In the genomic region with DNA sequence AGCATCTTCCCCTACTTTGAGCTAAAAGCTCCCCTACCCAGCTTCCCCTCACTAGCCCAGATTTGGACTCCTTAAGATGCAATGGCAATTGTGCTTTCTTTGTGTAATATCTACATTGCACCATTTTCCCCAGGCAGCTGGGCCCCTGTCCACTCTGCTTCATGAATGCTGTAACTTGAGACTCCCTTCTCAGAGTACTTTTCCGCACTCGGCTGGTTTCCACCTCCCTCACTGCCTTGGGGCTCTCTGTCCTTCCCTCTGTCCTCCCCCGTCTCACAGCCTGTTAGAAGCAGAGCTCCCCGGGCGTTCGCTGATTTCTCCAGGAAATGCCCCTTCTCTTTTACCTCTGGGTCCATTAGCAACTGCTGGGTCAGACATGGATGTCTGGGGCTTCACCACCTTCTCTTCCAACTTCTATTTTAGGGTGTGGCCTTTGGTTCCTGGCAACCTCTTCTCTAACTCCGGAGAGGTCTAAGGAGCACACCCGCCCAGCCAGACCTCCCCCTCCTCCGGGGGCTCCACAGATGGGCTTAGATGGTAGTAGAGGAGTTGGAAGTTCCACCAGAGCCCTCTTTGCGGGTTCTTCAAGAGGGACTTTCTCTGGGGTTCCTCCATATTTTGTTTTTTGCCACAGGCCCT, we compare ENCODE assay signal across 13 cellular contexts. TPM values are rescaled to one million over a fixed set of nuclear protein-coding genes. Genes with fewer than 3 reads are reported as not detected.
DNase-seq lines count a peak whose midpoint lies in the region; ATAC-seq, FAIRE-seq and TF ChIP-seq lines count a peak whose summit lies in the region.
"Had no signal": no experiment of that assay in that cellular context is flagged by ENCODE, and none has a peak within 500 bp of the region (broad histone marks: within the 10 kb centered on the region; RNA-seq: fewer than 3 reads in every experiment).

No MANE protein-coding gene starts in this region.

- CTCF ChIA-PET in WTC11 (lab: Charles Lee): interaction anchor here (1.7 to 4.3 kb wide), 5 partner anchors 9 to 44 kb away, joined by 5 to 25 read pairs (median 8); no protein-coding TSS in a partner anchor

- H3K4me1 Mint-ChIP-seq in WTC11: peaks cover 38% of the 10 kb centered on the region

- H3K9me3 ChIP-seq in heart right ventricle: peaks cover 0 to 6% (median 0%) of the 10 kb centered on the region in 11 donors
- H3K9me3 ChIP-seq: right atrium auricular region had no signal

- H3K4me3 ChIP-seq in heart right ventricle: no peak overlapping the region
- H3K4me3 ChIP-seq: right atrium auricular region had no signal

- intact Hi-C loops in cardiac septum (cut with DNase I) (no loop called here), heart right ventricle (cut with DNase I) (no loop called here)

- H3K27ac ChIP-seq in heart right ventricle: no peak overlapping the region
- H3K27ac ChIP-seq: right atrium auricular region had no signal

- no peak for FAIRE-seq in GM12891 (lab: Jason Lieb, UNC)

- 69 to 77% methylated on average over 10 of the region's 10 CpGs for WGBS in heart right ventricle, 2 donors

- H3K27me3 Mint-ChIP-seq in WTC11 (ENCODE audit: low read depth): no peaks in the 10 kb centered on the region; the same call in 1 of the 2 replicates

- no peaks in the 10 kb centered on the region for H3K27me3 ChIP-seq in heart right ventricle
- H3K27me3 ChIP-seq: right atrium auricular region had no signal

- ATAC-seq in heart right ventricle (no peak), WTC11 (peak; percentile 58), HG02938 (IDR thresholded peaks at IDR 0.05; ENCODE audit: unreplicated experiment) (no peak)

- no peaks in the 10 kb centered on the region for H3K36me3 Mint-ChIP-seq in WTC11

- H3K36me3 ChIP-seq in heart right ventricle: no peaks in the 10 kb centered on the region
- H3K36me3 ChIP-seq: right atrium auricular region had no signal

- no peak overlapping the region for H3K4me3 Mint-ChIP-seq in WTC11

- no peaks in the 10 kb centered on the region for H3K9me3 Mint-ChIP-seq in WTC11

- TF ChIP-seq CTCF in heart right ventricle (IDR thresholded peaks at IDR 0.05) (no peak), WTC11 (IDR thresholded peaks at IDR 0.05) (no peak)

- H3K27ac Mint-ChIP-seq in WTC11: no peak overlapping the region

- DNase-seq in cardiac septum (ENCODE audit: low spot score): peak; percentile 36
- DNase-seq in heart right ventricle: no peak
- peak; percentile 35 for DNase-seq in WTC11 (ENCODE audit: low spot score)
- peak; percentile 57 for DNase-seq in iPS-NIHi7 (ENCODE audit: extremely low spot score)
- DNase-seq in stromal cell of bone marrow (ENCODE audit: low read depth): peak; percentile 30
- DNase-seq in GM12891 (ENCODE audit: insufficient read length, low spot score): no peak
- DNase-seq in NCI-H1092 treated with DMSO at 0.1 percent for 48 hours (lab: John Stamatoyannopoulos, UW): no peak
- DNase-seq: activated effector memory CD4-positive, alpha-beta T cell treated with Interleukin-2 at 50 U/mL for 16 hours; effector CD8-positive, alpha-beta T cell; left cardiac atrium had no signal

- TF ChIP-seq POLR2A in GM12891 (IDR thresholded peaks at IDR 0.05; ENCODE audit: low read depth, low read length): no peak

- H3K4me1 ChIP-seq in heart right ventricle: peaks cover 0 to 19% (median 10%) of the 10 kb centered on the region in 9 donors

- POLR2A ChIA-PET in WTC11 (lab: Charles Lee): no interaction called here

TF ChIP-seq in WTC11, 78 proteins besides CTCF, POLR2A, EP300 and RAD21 (continues in another document):
- no peak for TF ChIP-seq TCF7 (CRISPR knock-in tag; IDR thresholded peaks at IDR 0.05; ENCODE audit: low read depth)
- TF ChIP-seq HMGA2 (CRISPR knock-in tag; IDR thresholded peaks at IDR 0.05): no peak
- TF ChIP-seq MYBL2 (CRISPR knock-in tag; IDR thresholded peaks at IDR 0.05): no peak
- TF ChIP-seq, protein P1, sequence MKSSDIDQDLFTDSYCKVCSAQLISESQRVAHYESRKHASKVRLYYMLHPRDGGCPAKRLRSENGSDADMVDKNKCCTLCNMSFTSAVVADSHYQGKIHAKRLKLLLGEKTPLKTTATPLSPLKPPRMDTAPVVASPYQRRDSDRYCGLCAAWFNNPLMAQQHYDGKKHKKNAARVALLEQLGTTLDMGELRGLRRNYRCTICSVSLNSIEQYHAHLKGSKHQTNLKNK (CRISPR knock-in tag; IDR thresholded peaks at IDR 0.05): no peak
- TF ChIP-seq, protein P2, sequence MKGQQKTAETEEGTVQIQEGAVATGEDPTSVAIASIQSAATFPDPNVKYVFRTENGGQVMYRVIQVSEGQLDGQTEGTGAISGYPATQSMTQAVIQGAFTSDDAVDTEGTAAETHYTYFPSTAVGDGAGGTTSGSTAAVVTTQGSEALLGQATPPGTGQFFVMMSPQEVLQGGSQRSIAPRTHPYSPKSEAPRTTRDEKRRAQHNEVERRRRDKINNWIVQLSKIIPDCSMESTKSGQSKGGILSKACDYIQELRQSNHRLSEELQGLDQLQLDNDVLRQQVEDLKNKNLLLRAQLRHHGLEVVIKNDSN (CRISPR knock-in tag; IDR thresholded peaks at IDR 0.05): no peak
- TF ChIP-seq, protein P3, sequence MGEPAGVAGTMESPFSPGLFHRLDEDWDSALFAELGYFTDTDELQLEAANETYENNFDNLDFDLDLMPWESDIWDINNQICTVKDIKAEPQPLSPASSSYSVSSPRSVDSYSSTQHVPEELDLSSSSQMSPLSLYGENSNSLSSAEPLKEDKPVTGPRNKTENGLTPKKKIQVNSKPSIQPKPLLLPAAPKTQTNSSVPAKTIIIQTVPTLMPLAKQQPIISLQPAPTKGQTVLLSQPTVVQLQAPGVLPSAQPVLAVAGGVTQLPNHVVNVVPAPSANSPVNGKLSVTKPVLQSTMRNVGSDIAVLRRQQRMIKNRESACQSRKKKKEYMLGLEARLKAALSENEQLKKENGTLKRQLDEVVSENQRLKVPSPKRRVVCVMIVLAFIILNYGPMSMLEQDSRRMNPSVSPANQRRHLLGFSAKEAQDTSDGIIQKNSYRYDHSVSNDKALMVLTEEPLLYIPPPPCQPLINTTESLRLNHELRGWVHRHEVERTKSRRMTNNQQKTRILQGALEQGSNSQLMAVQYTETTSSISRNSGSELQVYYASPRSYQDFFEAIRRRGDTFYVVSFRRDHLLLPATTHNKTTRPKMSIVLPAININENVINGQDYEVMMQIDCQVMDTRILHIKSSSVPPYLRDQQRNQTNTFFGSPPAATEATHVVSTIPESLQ (CRISPR knock-in tag; IDR thresholded peaks at IDR 0.05): no peak
- no peak for TF ChIP-seq ZNF232 (CRISPR knock-in tag; IDR thresholded peaks at IDR 0.05)
- TF ChIP-seq, protein P4, sequence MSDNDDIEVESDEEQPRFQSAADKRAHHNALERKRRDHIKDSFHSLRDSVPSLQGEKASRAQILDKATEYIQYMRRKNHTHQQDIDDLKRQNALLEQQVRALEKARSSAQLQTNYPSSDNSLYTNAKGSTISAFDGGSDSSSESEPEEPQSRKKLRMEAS (CRISPR knock-in tag; IDR thresholded peaks at IDR 0.05): no peak
- no peak for TF ChIP-seq FOXP1 (CRISPR knock-in tag; IDR thresholded peaks at IDR 0.05; ENCODE audit: borderline replicate concordance)

TF ChIP-seq in GM12891, 5 proteins besides CTCF, POLR2A, EP300 and RAD21:
- no peak for TF ChIP-seq POLR2AphosphoS5 (IDR thresholded peaks at IDR 0.05; ENCODE audit: low read depth, low read length)
- TF ChIP-seq TAF1 (IDR thresholded peaks at IDR 0.05; ENCODE audit: low read depth, low read length): no peak
- no peak for TF ChIP-seq POU2F2 (IDR thresholded peaks at IDR 0.05; ENCODE audit: low read depth, low read length)
- TF ChIP-seq SPI1 (IDR thresholded peaks at IDR 0.05; ENCODE audit: low read depth, low read length): no peak
- TF ChIP-seq PAX5 (IDR thresholded peaks at IDR 0.05; ENCODE audit: insufficient read depth, low read length, severe bottlenecking): no peak

RNA-seq across cellular contexts. Expression of a gene that starts 2.9 kb away (rescaled TPM):
- total RNA-seq in cardiac septum (not detected), heart right ventricle (under 1 TPM in 2 of 10 donors, not detected in 8; 0.17 to 0.22 TPM), WTC11 (2021) (0.11 TPM in 1 of 3 replicates, not detected in the others)
- polyA plus RNA-seq in heart right ventricle: not detected
- polyA plus RNA-seq in GM12891 (2012; ENCODE audit: low read depth, missing spikeins): not detected
- polyA plus RNA-seq: BJ had no signal

RNA-seq across cellular contexts. Expression of a gene that starts 51.4 kb away (rescaled TPM):
- 47.5 TPM for total RNA-seq in cardiac septum
- 100 to 1,000 TPM in 2 of 10 donors, 10 to 100 TPM in 8; 73.3 to 120 (median 79.9) TPM for total RNA-seq in heart right ventricle
- 10 to 100 TPM; 41.2 to 89.4 TPM for polyA plus RNA-seq in heart right ventricle
- 15.7 to 16.7 TPM (median 16.2 TPM) in 3 replicates for total RNA-seq in WTC11 (2021)
- 41.3 TPM for polyA plus RNA-seq in GM12891 (2012; ENCODE audit: low read depth, missing spikeins)

Comparison
In these comparisons a context has a peak if more than half of its experiments do, and no peak if none do; other contexts are left out.
1. DNase-seq: peak in cardiac septum (single experiment), WTC11 (single experiment), iPS-NIHi7 (single experiment) and stromal cell of bone marrow (single experiment); none in heart right ventricle (0 of 2), GM12891 (single experiment) and NCI-H1092 treated with DMSO at 0.1 percent for 48 hours (single experiment).